1 cellular context compared by ENCODE assay signal in genomic region chr3:48301020-48301813, GRCh38.
TF ChIP-seq lines count a peak whose summit lies in the region.

TSS of gene NME6 (minus strand) at chr3:48301367.

TF ChIP-seq in HepG2, 621 proteins besides CTCF, POLR2A, EP300 and RAD21 (continued from another document and continues in another):
- peak; percentile 82 for TF ChIP-seq ESRRA (CRISPR knock-in tag; IDR thresholded peaks at IDR 0.05; ENCODE audit: low read depth)
- peak; percentile 49 for TF ChIP-seq NFYC (CRISPR knock-in tag; IDR thresholded peaks at IDR 0.05)
- TF ChIP-seq NR2F1 (CRISPR knock-in tag; IDR thresholded peaks at IDR 0.05): 0 out of 4 replicates have a peak, but pooled peaks of 1 of the 2 experiments have one; percentile 40
- peak; percentile 93 for TF ChIP-seq ZNF160 (CRISPR knock-in tag; IDR thresholded peaks at IDR 0.05)
- peak; percentile 86; the same call in 1 of the 2 replicates for TF ChIP-seq CCDC6 (CRISPR knock-in tag; IDR thresholded peaks at IDR 0.05)
- TF ChIP-seq ZNF749 (CRISPR knock-in tag; IDR thresholded peaks at IDR 0.05; ENCODE audit: borderline replicate concordance): peak; percentile 85; the same call in 1 of the 2 replicates
- peak; percentile 68; the same call in 1 of the 2 replicates for TF ChIP-seq ZNF782 (CRISPR knock-in tag; IDR thresholded peaks at IDR 0.05; ENCODE audit: borderline replicate concordance)
- peak; percentile 50 for TF ChIP-seq ELF3 (CRISPR knock-in tag; IDR thresholded peaks at IDR 0.05)
- TF ChIP-seq SRSF9 (IDR thresholded peaks at IDR 0.05; ENCODE audit: borderline replicate concordance, insufficient read depth, low read depth, low read length, poor library complexity, severe bottlenecking): no peak
- no peak for TF ChIP-seq TCF7L2 (IDR thresholded peaks at IDR 0.05; ENCODE audit: low read depth, low read length)
- no peak for TF ChIP-seq EHMT2 (IDR thresholded peaks at IDR 0.05; ENCODE audit: borderline replicate concordance, low read depth, low read length)
- no peak; the same call in 1 of the 2 replicates for TF ChIP-seq SNAPC5 (CRISPR knock-in tag; IDR thresholded peaks at IDR 0.05; ENCODE audit: borderline replicate concordance)
- TF ChIP-seq ZNF616 (CRISPR knock-in tag; IDR thresholded peaks at IDR 0.05; ENCODE audit: low read depth): peak; percentile 84
- TF ChIP-seq HMGXB4 (CRISPR knock-in tag; IDR thresholded peaks at IDR 0.05; ENCODE audit: borderline replicate concordance in 1 of 2, low read depth in 1 of 2): peak; percentile 92
- no peak for TF ChIP-seq TAF15 (IDR thresholded peaks at IDR 0.05; ENCODE audit: low read depth, low read length, poor library complexity, severe bottlenecking)
- TF ChIP-seq ZFAT (CRISPR knock-in tag; conservative IDR thresholded peaks at IDR 0.05): peak; percentile 67; the same call in 1 of the 2 replicates
- no peak; the same call in 1 of the 2 replicates for TF ChIP-seq KMT2A (CRISPR knock-in tag; IDR thresholded peaks at IDR 0.05)
- TF ChIP-seq HMG20B (CRISPR knock-in tag; conservative IDR thresholded peaks at IDR 0.05): no peak
- TF ChIP-seq ZNF629 (CRISPR knock-in tag; conservative IDR thresholded peaks at IDR 0.05): no peak; the same call in 1 of the 2 replicates
- TF ChIP-seq DZIP1 (CRISPR knock-in tag; IDR thresholded peaks at IDR 0.05): peak; percentile 99
- peak; percentile 89; the same call in 1 of the 2 replicates for TF ChIP-seq ZNF710 (CRISPR knock-in tag; IDR thresholded peaks at IDR 0.05; ENCODE audit: borderline replicate concordance)
- TF ChIP-seq ZIK1 (CRISPR knock-in tag; IDR thresholded peaks at IDR 0.05; ENCODE audit: borderline replicate concordance, low read depth): peak; percentile 66; the same call in 1 of the 2 replicates
- peak; percentile 78 for TF ChIP-seq ASH2L (IDR thresholded peaks at IDR 0.05; ENCODE audit: insufficient read length, low read depth, low read length)
- no peak for TF ChIP-seq SMAD1 (CRISPR knock-in tag; IDR thresholded peaks at IDR 0.05; ENCODE audit: borderline replicate concordance, low read depth)
- peak; percentile 95 for TF ChIP-seq ZNF607 (CRISPR knock-in tag; IDR thresholded peaks at IDR 0.05; ENCODE audit: borderline replicate concordance)
- 0 out of 2 replicates have a peak, but pooled peaks have one; percentile 53 for TF ChIP-seq HOXA9 (CRISPR knock-in tag; IDR thresholded peaks at IDR 0.05; ENCODE audit: borderline replicate concordance)
- peak; percentile 14; the same call in 1 of the 2 replicates for TF ChIP-seq ZNF460 (CRISPR knock-in tag; IDR thresholded peaks at IDR 0.05; ENCODE audit: borderline replicate concordance)
- peak; percentile 82 for TF ChIP-seq KDM3A (CRISPR knock-in tag; IDR thresholded peaks at IDR 0.05; ENCODE audit: low read depth)
- peak; percentile 75 for TF ChIP-seq ETV6 (CRISPR knock-in tag; conservative IDR thresholded peaks at IDR 0.05)
- peak; percentile 81; the same call in 1 of the 2 replicates for TF ChIP-seq WIZ (CRISPR knock-in tag; IDR thresholded peaks at IDR 0.05)
- peak; percentile 85; the same call in 1 of the 2 replicates for TF ChIP-seq KLF9 (CRISPR knock-in tag; IDR thresholded peaks at IDR 0.05; ENCODE audit: low read depth)
- TF ChIP-seq ZNF282 (IDR thresholded peaks at IDR 0.05; ENCODE audit: partially characterized antibody): no peak
- TF ChIP-seq CHCHD3 (CRISPR knock-in tag; IDR thresholded peaks at IDR 0.05): peak; percentile 89
- peak; percentile 21; the same call in 1 of the 2 replicates for TF ChIP-seq ZHX2 (IDR thresholded peaks at IDR 0.05; ENCODE audit: low read depth)
- peak; percentile 93 for TF ChIP-seq ZHX2 (CRISPR knock-in tag; IDR thresholded peaks at IDR 0.05; ENCODE audit: borderline replicate concordance)
- no peak; the same call in 1 of the 2 replicates for TF ChIP-seq ZNF878 (CRISPR knock-in tag; IDR thresholded peaks at IDR 0.05)
- TF ChIP-seq SSRP1 (CRISPR knock-in tag; IDR thresholded peaks at IDR 0.05): no peak
- TF ChIP-seq ZFP91 (CRISPR knock-in tag; IDR thresholded peaks at IDR 0.05; ENCODE audit: borderline replicate concordance): peak; percentile 92
- TF ChIP-seq ATM (IDR thresholded peaks at IDR 0.05; ENCODE audit: borderline replicate concordance): no peak
- TF ChIP-seq HNRNPLL (IDR thresholded peaks at IDR 0.05; ENCODE audit: low read depth, low read length, poor library complexity, severe bottlenecking): peak; percentile 92
- peak; percentile 79; the same call in 1 of the 2 replicates for TF ChIP-seq REL (CRISPR knock-in tag; conservative IDR thresholded peaks at IDR 0.05)
- peak; percentile 92; the same call in 1 of the 2 replicates for TF ChIP-seq MXD4 (CRISPR knock-in tag; IDR thresholded peaks at IDR 0.05)
- no peak for TF ChIP-seq ZNF354B (CRISPR knock-in tag; IDR thresholded peaks at IDR 0.05)
- 0 out of 2 replicates have a peak, but pooled peaks have one; percentile 21 for TF ChIP-seq ADNP (CRISPR knock-in tag; IDR thresholded peaks at IDR 0.05)
- TF ChIP-seq ZC3H4 (CRISPR knock-in tag; IDR thresholded peaks at IDR 0.05; ENCODE audit: borderline replicate concordance): no peak
- no peak for TF ChIP-seq ELF4 (CRISPR knock-in tag; IDR thresholded peaks at IDR 0.05; ENCODE audit: borderline replicate concordance)
- no peak for TF ChIP-seq ZUFSP (CRISPR knock-in tag; IDR thresholded peaks at IDR 0.05; ENCODE audit: borderline replicate concordance)
- peak; percentile 87 for TF ChIP-seq ZNF570 (CRISPR knock-in tag; IDR thresholded peaks at IDR 0.05; ENCODE audit: borderline replicate concordance)
- TF ChIP-seq ZBTB34 (CRISPR knock-in tag; IDR thresholded peaks at IDR 0.05): peak; percentile 71; the same call in 1 of the 2 replicates
